Comparison of ENCODE assay signal across 8 cellular contexts in genomic region chr14:60720962-60721330, GRCh38. TPM values are rescaled to one million over a fixed set of nuclear protein-coding genes. Genes with fewer than 3 reads are reported as not detected.
DNase-seq lines count a peak whose midpoint lies in the region; ATAC-seq, FAIRE-seq and TF ChIP-seq lines count a peak whose summit lies in the region.

No MANE protein-coding gene starts in this region.

- no peaks in the 10 kb centered on the region for H3K27me3 ChIP-seq in bronchial epithelial cell (ENCODE audit: control insufficient read depth, insufficient read depth, low read length)
- H3K27me3 ChIP-seq in upper lobe of right lung: peaks cover 26% of the 10 kb centered on the region

- in situ Hi-C loops in ACHN (cut with HindIII; ENCODE audit: low pct_ligation_motif_present, low pct_unique_long_range_greater_than_20kb, low sequenced_read_pairs): no loop called here

- peak overlapping the region; percentile 74 for H3K4me3 Mint-ChIP-seq in natural killer cell

- no peak overlapping the region for H3K27ac ChIP-seq in upper lobe of right lung

- DNase-seq in AG09309 (ENCODE audit: low read depth): no peak
- DNase-seq in HTR-8/SVneo (ENCODE audit: insufficient read length, low spot score): peak; percentile 45
- DNase-seq in bronchial epithelial cell (ENCODE audit: low read depth): no peak
- no peak for DNase-seq in natural killer cell
- no peak for DNase-seq in GDM1 (lab: John Stamatoyannopoulos, UW)
- no peak for DNase-seq in upper lobe of right lung
- DNase-seq in ACHN: no peak

- FAIRE-seq in HTR-8/SVneo (lab: Jason Lieb, UNC) (no peak), bronchial epithelial cell (lab: Jason Lieb, UNC) (no peak)

- no peaks in the 10 kb centered on the region for H3K36me3 Mint-ChIP-seq in natural killer cell

- TF ChIP-seq CTCF in AG09309 (IDR thresholded peaks at IDR 0.05; ENCODE audit: control insufficient read depth, insufficient read depth, low read depth, low read length, missing control alignments): no peak
- no peak for TF ChIP-seq CTCF in bronchial epithelial cell (IDR thresholded peaks at IDR 0.05; ENCODE audit: insufficient read depth, low read length, severe bottlenecking)
- TF ChIP-seq CTCF in natural killer cell (IDR thresholded peaks at IDR 0.05): no peak
- TF ChIP-seq CTCF in upper lobe of right lung (IDR thresholded peaks at IDR 0.05): no peak

- peaks cover 5 to 28% of the 10 kb centered on the region in 2 donors for H3K4me1 Mint-ChIP-seq in natural killer cell

- H3K27me3 Mint-ChIP-seq in natural killer cell (ENCODE audit: low read depth in 2 of 2): peaks cover 49 to 52% of the 10 kb centered on the region in 2 donors

- H3K36me3 ChIP-seq in bronchial epithelial cell (ENCODE audit: control insufficient read depth, insufficient read depth, low read length) (peaks cover 4% of the 10 kb centered on the region), upper lobe of right lung (no peaks in the 10 kb centered on the region)

- H3K9me3 Mint-ChIP-seq in natural killer cell: no peaks in the 10 kb centered on the region

- no peaks in the 10 kb centered on the region for H3K9me3 ChIP-seq in upper lobe of right lung

- H3K4me1 ChIP-seq in upper lobe of right lung: peaks cover 16% of the 10 kb centered on the region

- intact Hi-C loops in natural killer cell (cut with micrococcal nuclease) (no loop called here), upper lobe of right lung (cut with DNase I) (no loop called here)

- ATAC-seq in natural killer cell (no peak), upper lobe of right lung (no peak), HG03439 (IDR thresholded peaks at IDR 0.05; ENCODE audit: unreplicated experiment) (no peak)

- H3K4me3 ChIP-seq in AG09309 (ENCODE audit: control insufficient read depth, low read depth, low read length) (peak overlapping the region; percentile 84), bronchial epithelial cell (ENCODE audit: low read depth, low read length) (peak overlapping the region; percentile 74), upper lobe of right lung (no peak overlapping the region)

- no peak overlapping the region for H3K27ac Mint-ChIP-seq in natural killer cell

RNA-seq across cellular contexts. Expression of gene SIX4, which starts 3.2 kb away (rescaled TPM):
- total RNA-seq in bronchial epithelial cell (4.7 and 5.8 TPM in 2 replicates), natural killer cell (not detected), upper lobe of right lung (0.69 TPM)

RNA-seq across cellular contexts. Expression of gene MNAT1, which starts 13.6 kb away (rescaled TPM):
- total RNA-seq in bronchial epithelial cell: 40.3 and 59.9 TPM in 2 replicates
- 10 to 100 TPM; 33.8 to 45.4 (median 34.0) TPM for total RNA-seq in natural killer cell
- 25.5 TPM for total RNA-seq in upper lobe of right lung
